In the genomic region with DNA sequence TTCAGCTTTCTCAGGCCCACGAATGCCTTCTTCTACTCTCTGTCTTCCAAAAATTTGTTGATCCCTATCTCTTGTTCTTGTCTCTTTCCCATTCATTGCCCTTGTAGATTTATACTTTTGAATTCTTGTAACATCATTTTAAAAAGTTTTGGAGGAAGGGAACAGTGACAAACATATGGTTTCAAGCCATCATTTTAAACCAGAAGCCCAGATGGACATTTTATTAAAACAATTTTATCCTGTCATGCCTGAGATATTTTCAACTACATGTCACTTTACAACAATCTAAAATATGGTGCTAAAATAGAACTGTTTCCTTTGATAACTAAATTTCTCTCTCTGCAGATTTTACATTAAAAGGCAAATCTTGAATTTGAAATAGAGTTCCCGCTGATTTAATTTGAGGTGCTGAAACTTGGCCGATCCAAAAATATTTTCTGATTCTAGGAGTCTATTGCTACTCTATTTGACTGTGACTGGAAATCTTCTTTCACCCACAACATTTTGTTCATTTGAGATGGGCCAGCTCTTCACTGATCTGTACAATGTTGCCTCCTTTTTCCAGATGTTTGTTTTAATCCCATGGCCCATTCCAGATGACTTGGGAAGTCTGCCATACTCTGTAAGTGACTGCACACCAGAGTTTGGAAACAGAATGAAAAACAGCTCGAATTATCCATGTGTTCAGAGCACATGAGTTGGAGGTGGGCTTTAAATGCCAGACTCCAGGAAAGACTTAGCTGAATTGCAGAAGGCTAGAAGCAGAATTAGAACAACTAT, we compare ENCODE assay signal across 18 cellular contexts.
A peak's percentile ranks its signal among the peaks of the same experiment; 100 is the strongest.
DNase-seq lines count a peak whose midpoint lies in the region; ATAC-seq and TF ChIP-seq lines count a peak whose summit lies in the region.
"Had no signal": no experiment of that assay in that cellular context is flagged by ENCODE, and none has a peak within 500 bp of the region (broad histone marks: within the 10 kb centered on the region; RNA-seq: fewer than 3 reads in every experiment).

No MANE protein-coding gene starts in this region.

- no peak for TF ChIP-seq CTCF in IMR-90 (conservative IDR thresholded peaks at IDR 0.05; ENCODE audit: low read depth, low read length)
- no peak for TF ChIP-seq CTCF in fibroblast of mammary gland (conservative IDR thresholded peaks at IDR 0.05; ENCODE audit: control insufficient read depth, insufficient read depth, low read depth, low read length)
- no peak for TF ChIP-seq CTCF in GM20000 (IDR thresholded peaks at IDR 0.05; ENCODE audit: extremely low read depth, missing control alignments)
- no peak for TF ChIP-seq CTCF in coronary artery (IDR thresholded peaks at IDR 0.05)

- H2AK5ac ChIP-seq in IMR-90 (ENCODE audit: low read depth, low read length), result peak overlapping the region; percentile 69; the same call in 1 of the 2 replicates

- H3K14ac ChIP-seq in IMR-90 (replicated peaks; ENCODE audit: low read depth, low read length), result peak overlapping the region; percentile 80

- in situ Hi-C loops in IMR-90 (cut with MboI; ENCODE audit: low sequenced_read_pairs), result no loop called here

- CTCF ChIA-PET in IMR-90 (lab: Yijun Ruan, JAX), result no interaction called here

- TF ChIP-seq RAD21 in IMR-90 (IDR thresholded peaks at IDR 0.05; ENCODE audit: low read length), result no peak

- H3K27ac ChIP-seq in IMR-90 (ENCODE audit: insufficient read depth, low read length), result peak overlapping the region; percentile 80
- H3K27ac ChIP-seq in coronary artery, result peak overlapping the region in 1 of 2 donors; percentile 43
- H3K27ac ChIP-seq: A549, Peyer's patch, SK-N-MC had no signal

- dilution Hi-C loops in IMR-90 (cut with HindIII; ENCODE audit: low sequenced_read_pairs, unreplicated experiment), result no loop called here

- TF ChIP-seq POLR2A in IMR-90 (IDR thresholded peaks at IDR 0.05; ENCODE audit: low read depth, low read length), result no peak

- BruUV-seq in IMR-90 (replicated peaks; lab: Mats Ljungman, UMichigan), result no TSS peak

- H3K23ac ChIP-seq in IMR-90 (ENCODE audit: low read depth, low read length), result peak overlapping the region; percentile 91

- peak overlapping the region; percentile 86; the same call in 2 of the 3 replicates for H2BK15ac ChIP-seq in IMR-90 (ENCODE audit: low read depth, low read length)

- 0 out of 4 replicates have a peak, but pooled peaks cover 0 to 3% of the 10 kb centered on the region in 2 experiments for H3K79me1 ChIP-seq in IMR-90 (ENCODE audit: low read depth in 1 of 2, low read length in 2 of 2)

- H3K9me3 ChIP-seq in IMR-90 (ENCODE audit: control insufficient read depth, insufficient read depth, low read length), result no peaks in the 10 kb centered on the region
- H3K9me3 ChIP-seq: A549, Peyer's patch had no signal

- no peak overlapping the region for H3K4me3 ChIP-seq in IMR-90 (ENCODE audit: insufficient read depth, low read depth, low read length)
- no peak overlapping the region for H3K4me3 ChIP-seq in fibroblast of mammary gland (ENCODE audit: control insufficient read depth, low read depth, low read length)
- H3K4me3 ChIP-seq in coronary artery, result no peak overlapping the region
- H3K4me3 ChIP-seq: A549, Peyer's patch, SK-N-MC had no signal

- peak overlapping the region; percentile 97 for H2BK120ac ChIP-seq in IMR-90 (ENCODE audit: low read depth, low read length)

- peak overlapping the region; percentile 33; the same call in 1 of the 2 replicates for H3K4me2 ChIP-seq in IMR-90 (ENCODE audit: low read depth, low read length)
- H3K4me2 ChIP-seq: A549 had no signal

- peak; percentile 20 for DNase-seq in AG20443 (ENCODE audit: low spot score)
- DNase-seq in IMR-90, result no peak
- DNase-seq in fibroblast of mammary gland (ENCODE audit: low read depth), result peak; percentile 10
- DNase-seq in mucosa of gallbladder (ENCODE audit: low spot score), result peak; percentile 16
- no peak for DNase-seq in GM20000 (ENCODE audit: low spot score)
- DNase-seq in coronary artery (ENCODE audit: low spot score), result no peak
- no peak for DNase-seq in HT-29 (ENCODE audit: low spot score)
- DNase-seq in kidney tubule cell (ENCODE audit: low spot score), result no peak
- DNase-seq: COR-L47, DMS 273 treated with DMSO at 0.1 percent for 48 hours, GF-D8, H9, NCI-H1092 treated with DMSO at 0.1 percent for 48 hours, NCI-H146, NCI-H2081, Peyer's patch had no signal

- H3K27me3 ChIP-seq in IMR-90 (ENCODE audit: control insufficient read depth, insufficient read depth, low read length), result no peaks in the 10 kb centered on the region
- H3K27me3 ChIP-seq: Peyer's patch had no signal

- H3K4me1 ChIP-seq in IMR-90 (ENCODE audit: control insufficient read depth, insufficient read depth, low read length), result peaks cover 15% of the 10 kb centered on the region; the same call in 1 of the 2 replicates
- H3K4me1 ChIP-seq: A549, Peyer's patch had no signal

- peak overlapping the region; percentile 82 to 86; a peak in 3 of 4 replicates for H4K8ac ChIP-seq in IMR-90 (ENCODE audit: low read depth in 2 of 2, low read length in 2 of 2)

- peak overlapping the region; percentile 93 for H3K18ac ChIP-seq in IMR-90 (ENCODE audit: low read depth, low read length)

- peak overlapping the region; percentile 84; the same call in 1 of the 2 replicates for H4K5ac ChIP-seq in IMR-90 (ENCODE audit: low read depth, low read length)

- no peak overlapping the region for H3K9ac ChIP-seq in IMR-90 (ENCODE audit: low read depth, low read length)

- peak overlapping the region; percentile 78 for H2AFZ ChIP-seq in IMR-90 (replicated peaks; ENCODE audit: low read length, poor library complexity)

- no peaks in the 10 kb centered on the region for H4K20me1 ChIP-seq in IMR-90 (ENCODE audit: insufficient read depth, low read length)

- peak overlapping the region; percentile 81 for H4K91ac ChIP-seq in IMR-90 (ENCODE audit: insufficient read depth, low read depth, low read length)

- H2AK9ac ChIP-seq in IMR-90 (replicated peaks; ENCODE audit: low read depth, low read length, poor library complexity), result no peak overlapping the region

- POLR2A ChIA-PET in IMR-90 (lab: Charles Lee; ENCODE audit: unreplicated experiment), result interaction anchor here (0.5 to 0.9 kb wide), 2 partner anchors 8 to 25 kb away, joined by 3 read pairs; no protein-coding TSS in a partner anchor

- WGBS in IMR-90 (ENCODE audit: extremely low coverage in 2 of 2, insufficient read length in 1 of 2), 2 experiments, result no CpG with 5 or more reads among the region's 4 CpGs

- peak overlapping the region; percentile 70; the same call in 1 of the 2 replicates for H3K56ac ChIP-seq in IMR-90 (ENCODE audit: extremely low read depth, insufficient read depth, low read length)

- no peaks in the 10 kb centered on the region for H3K36me3 ChIP-seq in IMR-90 (ENCODE audit: control insufficient read depth, insufficient read depth, low read length)
- H3K36me3 ChIP-seq: Peyer's patch had no signal

- H3K4ac ChIP-seq in IMR-90 (ENCODE audit: low read depth, low read length), result peak overlapping the region; percentile 92

- peak overlapping the region; percentile 87 for H2BK5ac ChIP-seq in IMR-90 (ENCODE audit: low read depth, low read length, poor library complexity, severe bottlenecking)

- peaks cover 19% of the 10 kb centered on the region for H3K9me1 ChIP-seq in IMR-90 (ENCODE audit: insufficient read depth, low read length)

- intact Hi-C loops in IMR-90 (cut with micrococcal nuclease), result no loop called here

- ATAC-seq in IMR-90 (ENCODE audit: low read depth), result no peak
- ATAC-seq: A549 had no signal

- H2BK20ac ChIP-seq in IMR-90 (ENCODE audit: low read depth, low read length), result peak overlapping the region; percentile 98

TF ChIP-seq in IMR-90, 13 proteins besides CTCF, POLR2A, EP300 and RAD21:
- TF ChIP-seq FOS (IDR thresholded peaks at IDR 0.05; ENCODE audit: low read depth, low read length), result no peak
- no peak for TF ChIP-seq MXI1 (IDR thresholded peaks at IDR 0.05; ENCODE audit: borderline replicate concordance, low read depth, low read length)
- no peak for TF ChIP-seq CHD1 (IDR thresholded peaks at IDR 0.05; ENCODE audit: low read depth, low read length)
- TF ChIP-seq CEBPB (IDR thresholded peaks at IDR 0.05; ENCODE audit: low read depth, low read length), result no peak
- TF ChIP-seq, protein P1, sequence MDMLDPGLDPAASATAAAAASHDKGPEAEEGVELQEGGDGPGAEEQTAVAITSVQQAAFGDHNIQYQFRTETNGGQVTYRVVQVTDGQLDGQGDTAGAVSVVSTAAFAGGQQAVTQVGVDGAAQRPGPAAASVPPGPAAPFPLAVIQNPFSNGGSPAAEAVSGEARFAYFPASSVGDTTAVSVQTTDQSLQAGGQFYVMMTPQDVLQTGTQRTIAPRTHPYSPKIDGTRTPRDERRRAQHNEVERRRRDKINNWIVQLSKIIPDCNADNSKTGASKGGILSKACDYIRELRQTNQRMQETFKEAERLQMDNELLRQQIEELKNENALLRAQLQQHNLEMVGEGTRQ (IDR thresholded peaks at IDR 0.05; ENCODE audit: low read depth, low read length), result no peak
TF ChIP-seq in IMR-90: peak in this region for 0.

Comparison
In these comparisons a context has a peak if more than half of its experiments do, and no peak if none do; other contexts are left out.
1. DNase-seq: peak in AG20443 (single experiment), fibroblast of mammary gland (single experiment) and mucosa of gallbladder (single experiment); none in IMR-90 (single experiment), GM20000 (single experiment), coronary artery (single experiment), HT-29 (single experiment) and kidney tubule cell (single experiment).